11 cellular contexts compared by ENCODE assay signal in genomic region chr11:6497069-6497839, GRCh38. TPM values are rescaled to one million over a fixed set of nuclear protein-coding genes. Genes with fewer than 3 reads are reported as not detected.
A peak's percentile ranks its signal among the peaks of the same experiment; 100 is the strongest.
DNase-seq lines count a peak whose midpoint lies in the region; ATAC-seq and TF ChIP-seq lines count a peak whose summit lies in the region.
"Had no signal": no experiment of that assay in that cellular context is flagged by ENCODE, and none has a peak within 500 bp of the region (broad histone marks: within the 10 kb centered on the region; RNA-seq: fewer than 3 reads in every experiment).

DNHD1 (plus strand) TSS chr11:6497280; CDS start chr11:6498216, 936 bp downstream.

- DNase-seq in Calu3 (no peak), activated B cell treated with CpG ODN at 0.5 μM for 24 hours (no peak), left ventricle myocardium inferior (no peak), ovary (peak in 4 of 5 donors; percentile 48 to 68 (median 57)), dermis blood vessel endothelial cell (no peak)
- no peak for DNase-seq in stimulated activated CD4-positive, alpha-beta T cell treated with anti-CD3 and anti-CD28 coated beads, Interleukin-4, amount 100 ng/mL, for 1 hour
- DNase-seq: KG1, NCI-H226, SK-N-SH had no signal

- H3K4me1 Mint-ChIP-seq in Calu3 (ENCODE audit: low read depth, unreplicated experiment), result no peaks in the 10 kb centered on the region
- peaks cover 3% of the 10 kb centered on the region for H3K4me1 Mint-ChIP-seq in activated B cell treated with CpG ODN at 0.5 μM for 24 hours

- H3K27ac Mint-ChIP-seq in Calu3 (ENCODE audit: unreplicated experiment) (no peak within 1 kb of the TSS), activated B cell treated with CpG ODN at 0.5 μM for 24 hours (no peak within 1 kb of the TSS)

- H3K27me3 ChIP-seq in left ventricle myocardium inferior (ENCODE audit: low read depth) (no peaks in the 10 kb centered on the region), ovary (no peaks in the 10 kb centered on the region)

- TF ChIP-seq EP300 in ovary (IDR thresholded peaks at IDR 0.05), result no peak

- H3K9me3 ChIP-seq in left ventricle myocardium inferior (replicated peaks) (no peaks in the 10 kb centered on the region), ovary (no peaks in the 10 kb centered on the region)
- H3K9me3 ChIP-seq: SK-N-SH had no signal

- H3K4me3 ChIP-seq in left ventricle myocardium inferior (peak within 1 kb of the TSS; percentile 38), ovary (peak within 1 kb of the TSS; percentile 30)

- H3K27ac ChIP-seq in left ventricle myocardium inferior (replicated peaks) (peak within 1 kb of the TSS; percentile 28), ovary (no peak within 1 kb of the TSS)

- H3K9me3 Mint-ChIP-seq in Calu3 (ENCODE audit: low read depth, unreplicated experiment), result no peaks in the 10 kb centered on the region
- H3K9me3 Mint-ChIP-seq in activated B cell treated with CpG ODN at 0.5 μM for 24 hours, result no peaks in the 10 kb centered on the region

- intact Hi-C loops in Calu3 (cut with micrococcal nuclease; ENCODE audit: unreplicated experiment) (no loop called here), activated B cell treated with CpG ODN at 0.5 μM for 24 hours (cut with micrococcal nuclease) (no loop called here), left ventricle myocardium inferior (cut with micrococcal nuclease) (loop anchor here (10.0 kb wide), 1 partner anchor 52 kb away; the partner anchor contains the start of gene HPX), ovary (cut with DNase I) (no loop called here)

- H3K4me1 ChIP-seq in left ventricle myocardium inferior (peaks cover 14% of the 10 kb centered on the region), ovary (ENCODE audit: insufficient read depth) (peaks cover 7% of the 10 kb centered on the region)

- H3K27me3 Mint-ChIP-seq in Calu3 (ENCODE audit: unreplicated experiment) (no peaks in the 10 kb centered on the region), activated B cell treated with CpG ODN at 0.5 μM for 24 hours (no peaks in the 10 kb centered on the region)

- CTCF ChIA-PET in Calu3 (lab: Charles Lee), result interaction anchor here (0.6 kb wide), 1 partner anchor 92 kb away, joined by 3 read pairs; no protein-coding TSS in a partner anchor
- CTCF ChIA-PET in activated B cell treated with CpG ODN at 0.5 μM for 24 hours (lab: Charles Lee), result interaction anchor here (3.0 kb wide), 1 partner anchor 9 kb away, joined by 14 read pairs; no protein-coding TSS in a partner anchor

- no TSS peak for BruUV-seq in Calu3 (replicated peaks; lab: Mats Ljungman, UMichigan)

- ATAC-seq in activated B cell treated with CpG ODN at 0.5 μM for 24 hours (ENCODE audit: low read depth) (no peak), HG02884 (IDR thresholded peaks at IDR 0.05; ENCODE audit: unreplicated experiment) (no peak), GM19467 (IDR thresholded peaks at IDR 0.05; ENCODE audit: unreplicated experiment) (no peak)

- TF ChIP-seq CTCF in Calu3 (IDR thresholded peaks at IDR 0.05; ENCODE audit: unreplicated experiment) (no peak), activated B cell treated with CpG ODN at 0.5 μM for 24 hours (IDR thresholded peaks at IDR 0.05) (no peak), left ventricle myocardium inferior (IDR thresholded peaks at IDR 0.05; ENCODE audit: borderline replicate concordance) (no peak), ovary (IDR thresholded peaks at IDR 0.05) (no peak)

- 22 to 30% (median 27%) methylated on average over 33 of the region's 33 CpGs for WGBS in ovary, 3 donors

- peaks cover 6% of the 10 kb centered on the region for H3K36me3 Mint-ChIP-seq in Calu3 (ENCODE audit: insufficient read depth, unreplicated experiment)
- peaks cover 64% of the 10 kb centered on the region for H3K36me3 Mint-ChIP-seq in activated B cell treated with CpG ODN at 0.5 μM for 24 hours (ENCODE audit: low read depth)

- H3K4me3 Mint-ChIP-seq in Calu3 (ENCODE audit: low read depth, unreplicated experiment) (no peak within 1 kb of the TSS), activated B cell treated with CpG ODN at 0.5 μM for 24 hours (peak within 1 kb of the TSS; percentile 42)

- POLR2A ChIA-PET in activated B cell treated with CpG ODN at 0.5 μM for 24 hours (lab: Charles Lee), result interaction anchor here (0.6 kb wide), 1 partner anchor 9 kb away, joined by 4 read pairs; no protein-coding TSS in a partner anchor

- H3K36me3 ChIP-seq in left ventricle myocardium inferior, result peaks cover 42% of the 10 kb centered on the region
- H3K36me3 ChIP-seq in ovary, result no peaks in the 10 kb centered on the region

- no peak for TF ChIP-seq POLR2A in ovary (IDR thresholded peaks at IDR 0.05)

RNA-seq across cellular contexts. Expression of gene DNHD1, which starts in this region (rescaled TPM):
- 41.2 and 41.8 TPM in 2 replicates for total RNA-seq in Calu3 (2022)
- 26.7 and 42.6 TPM in 2 replicates for total RNA-seq in activated B cell treated with CpG ODN at 0.5 μM for 24 hours
- total RNA-seq in left ventricle myocardium inferior, result 4.4 TPM
- 10 to 100 TPM in 3 of 7 donors, 1 to 10 TPM in 4; 7.5 to 27.6 (median 9.3) TPM for total RNA-seq in ovary
- polyA plus RNA-seq in ovary, result 1 to 10 TPM; 4.0 to 4.5 TPM
- total RNA-seq in dermis blood vessel endothelial cell, result 2.6 and 5.1 TPM in 2 replicates

Comparison
In these comparisons a context has a peak if more than half of its experiments do, and no peak if none do; other contexts are left out.
1. DNase-seq: peak in ovary (4 of 5); none in Calu3 (single experiment), activated B cell treated with CpG ODN at 0.5 μM for 24 hours (single experiment), left ventricle myocardium inferior (single experiment), stimulated activated CD4-positive, alpha-beta T cell treated with anti-CD3 and anti-CD28 coated beads, Interleukin-4, amount 100 ng/mL, for 1 hour (single experiment) and dermis blood vessel endothelial cell (single experiment).